In genomic region chr11:74288161-74288560, GRCh38 we compare ENCODE assay signal across 11 cellular contexts. TPM values are rescaled to one million over a fixed set of nuclear protein-coding genes. Genes with fewer than 3 reads are reported as not detected.
DNase-seq lines count a peak whose midpoint lies in the region; ATAC-seq and TF ChIP-seq lines count a peak whose summit lies in the region.
"Had no signal": no experiment of that assay in that cellular context is flagged by ENCODE, and none has a peak within 500 bp of the region (broad histone marks: within the 10 kb centered on the region; RNA-seq: fewer than 3 reads in every experiment).

No MANE protein-coding gene starts in this region.

- no peak overlapping the region for H3K4me3 ChIP-seq in epithelial cell of esophagus (ENCODE audit: low read length)
- H3K4me3 ChIP-seq: ascending aorta had no signal

- DNase-seq in ELR (ENCODE audit: low read depth) (peak; percentile 94), NCI-H69 (lab: John Stamatoyannopoulos, UW) (peak; percentile 33), epithelial cell of esophagus (ENCODE audit: low read depth) (peak; percentile 78), sciatic nerve (ENCODE audit: low spot score) (no peak), Kasumi-1 (lab: John Stamatoyannopoulos, UW) (no peak), ecto neural progenitor cell (ENCODE audit: low spot score) (no peak)
- DNase-seq: NCI-H2171, T-helper 9 cell had no signal

- TF ChIP-seq CTCF in epithelial cell of esophagus (IDR thresholded peaks at IDR 0.05; ENCODE audit: insufficient read depth, low read depth, low read length, missing control alignments) = no peak

- intact Hi-C loops in sciatic nerve (cut with DNase I) = no loop called here

- peak; percentile 44 for ATAC-seq in sciatic nerve
- ATAC-seq in GM18519 (IDR thresholded peaks at IDR 0.05; ENCODE audit: low FRiP score, unreplicated experiment) = no peak
- ATAC-seq: left lobe of liver had no signal

RNA-seq across cellular contexts. Expression of gene P4HA3, which starts 23.3 kb away (rescaled TPM):
- total RNA-seq in sciatic nerve = 0.45 TPM

Comparison
In these comparisons a context has a peak if more than half of its experiments do, and no peak if none do; other contexts are left out.
1. DNase-seq: peak in ELR (single experiment), NCI-H69 (single experiment) and epithelial cell of esophagus (single experiment); none in sciatic nerve (single experiment), Kasumi-1 (0 of 2) and ecto neural progenitor cell (single experiment).